10 cellular contexts compared by ENCODE assay signal in the genomic region with DNA sequence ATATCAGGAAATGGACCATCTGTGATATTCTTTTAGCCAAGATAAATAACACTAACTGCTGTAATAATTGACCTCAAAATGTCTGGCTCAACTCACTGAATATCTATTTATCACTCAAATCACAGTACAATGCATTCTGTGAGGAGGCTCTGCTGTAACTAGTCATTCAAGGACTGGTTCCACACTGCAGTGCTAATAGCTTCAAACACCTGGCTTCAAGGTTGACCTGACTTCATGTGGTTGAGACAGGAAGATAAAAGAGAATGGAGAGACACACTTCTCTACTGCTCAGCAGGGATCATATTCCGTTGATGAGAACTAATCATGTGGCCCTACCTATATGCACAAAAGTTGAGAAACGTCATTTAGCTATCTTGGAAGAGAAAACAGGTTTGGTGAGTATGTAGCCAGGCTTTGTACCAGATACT. TPM values are rescaled to one million over a fixed set of nuclear protein-coding genes. Genes with fewer than 3 reads are reported as not detected.
A peak's percentile ranks its signal among the peaks of the same experiment; 100 is the strongest.
DNase-seq lines count a peak whose midpoint lies in the region; ATAC-seq and TF ChIP-seq lines count a peak whose summit lies in the region.
"Had no signal": no experiment of that assay in that cellular context is flagged by ENCODE, and none has a peak within 500 bp of the region (broad histone marks: within the 10 kb centered on the region; RNA-seq: fewer than 3 reads in every experiment).

No MANE protein-coding gene starts in this region.

- peaks cover 45% of the 10 kb centered on the region for H3K27me3 Mint-ChIP-seq in WTC11 (ENCODE audit: low read depth)

- DNase-seq in EH (ENCODE audit: low read depth) (peak; percentile 40), HCEC 1CT (peak; percentile 29), NCI-H2227 treated with DMSO at 0.1 percent for 48 hours (lab: John Stamatoyannopoulos, UW) (peak; percentile 9), kidney tubule cell (ENCODE audit: low spot score) (peak; percentile 22), NCI-H1694 treated with DMSO at 0.1 percent for 48 hours (lab: John Stamatoyannopoulos, UW) (no peak), WTC11 (ENCODE audit: low spot score) (no peak), T-helper 9 cell (no peak), globus pallidus (ENCODE audit: low spot score) (no peak)
- DNase-seq: activated T-cell treated with anti-CD3 and anti-CD28 coated beads, Interleukin-2, amount 50 U/mL, for 4 hours; NCI-H1048 had no signal

- POLR2A ChIA-PET in WTC11 (lab: Charles Lee) = no interaction called here

- ATAC-seq in WTC11 = no peak
- ATAC-seq: activated T-cell treated with anti-CD3 and anti-CD28 coated beads, Interleukin-2, amount 50 U/mL, for 4 hours had no signal

- CTCF ChIA-PET in WTC11 (lab: Charles Lee) = no interaction called here

- no peak for TF ChIP-seq CTCF in WTC11 (IDR thresholded peaks at IDR 0.05)

- no peak overlapping the region for H3K4me3 Mint-ChIP-seq in WTC11
- H3K4me3 Mint-ChIP-seq: activated T-cell treated with anti-CD3 and anti-CD28 coated beads, Interleukin-2, amount 50 U/mL, for 4 hours had no signal

- H3K9me3 Mint-ChIP-seq in WTC11 = no peaks in the 10 kb centered on the region
- H3K9me3 Mint-ChIP-seq: activated T-cell treated with anti-CD3 and anti-CD28 coated beads, Interleukin-2, amount 50 U/mL, for 4 hours had no signal

- H3K36me3 Mint-ChIP-seq in WTC11 = no peaks in the 10 kb centered on the region

- H3K27ac Mint-ChIP-seq in WTC11 = no peak overlapping the region

- peaks cover 61% of the 10 kb centered on the region for H3K4me1 Mint-ChIP-seq in WTC11

TF ChIP-seq in WTC11, 78 proteins besides CTCF, POLR2A, EP300 and RAD21:
- no peak for TF ChIP-seq NR1H2 (CRISPR knock-in tag; IDR thresholded peaks at IDR 0.05)
- TF ChIP-seq ZNF121 (CRISPR knock-in tag; IDR thresholded peaks at IDR 0.05) = no peak
TF ChIP-seq in WTC11: peak in this region for 0.

RNA-seq across cellular contexts. Expression of gene RHOBTB3, which starts 3.4 kb away (rescaled TPM):
- 9.9 to 13.8 TPM (median 11.2 TPM) in 3 replicates for total RNA-seq in WTC11 (2021)

RNA-seq across cellular contexts. Expression of gene SPATA9, which starts 45.0 kb away (rescaled TPM):
- total RNA-seq in WTC11 (2021) = not detected in 3 replicates
- total RNA-seq: activated T-cell treated with anti-CD3 and anti-CD28 coated beads, Interleukin-2, amount 50 U/mL, for 4 hours had no signal

Comparison
In these comparisons a context has a peak if more than half of its experiments do, and no peak if none do; other contexts are left out.
1. DNase-seq: peak in EH (single experiment), HCEC 1CT (single experiment), NCI-H2227 treated with DMSO at 0.1 percent for 48 hours (single experiment) and kidney tubule cell (single experiment); none in NCI-H1694 treated with DMSO at 0.1 percent for 48 hours (single experiment), WTC11 (single experiment), T-helper 9 cell (single experiment) and globus pallidus (single experiment).